In the genomic region with DNA sequence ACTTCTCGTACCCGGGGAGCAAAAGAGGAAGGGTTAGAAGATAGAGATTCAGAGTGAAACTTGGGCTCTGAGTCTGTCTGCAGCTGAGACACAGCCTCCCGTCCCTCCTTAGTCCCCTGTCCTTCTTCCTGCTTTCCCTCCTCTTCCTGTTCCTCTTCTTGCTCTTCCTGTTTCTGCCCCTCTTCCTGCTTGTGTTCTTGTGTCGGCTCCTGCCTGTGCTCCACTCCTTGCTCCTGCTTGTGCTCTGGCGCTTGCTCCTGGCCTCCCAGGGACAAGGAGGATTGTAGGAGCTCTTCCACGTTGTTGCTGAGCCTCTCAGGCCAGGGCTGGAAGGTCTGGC, we compare ENCODE assay signal across 1 cellular context.
TF ChIP-seq lines count a peak whose summit lies in the region.

No MANE protein-coding gene starts in this region.

TF ChIP-seq in SK-N-SH treated with all-trans-retinoic acid at 6 μM for 48 hours, 23 proteins besides CTCF, POLR2A, EP300 and RAD21 (continued from another document):
- TF ChIP-seq POU6F1 (CRISPR knock-in tag; IDR thresholded peaks at IDR 0.05; ENCODE audit: borderline replicate concordance, low read depth) (no peak), ARNTL (CRISPR knock-in tag; IDR thresholded peaks at IDR 0.05; ENCODE audit: borderline replicate concordance, low read depth) (no peak), ZNF565 (CRISPR knock-in tag; conservative IDR thresholded peaks at IDR 0.05; ENCODE audit: low read depth) (no peak), OSR1 (CRISPR knock-in tag; IDR thresholded peaks at IDR 0.05) (no peak), PPARA (CRISPR knock-in tag; IDR thresholded peaks at IDR 0.05; ENCODE audit: borderline replicate concordance) (no peak)
